ENCODE assay signal across 1 cellular context in the genomic region with DNA sequence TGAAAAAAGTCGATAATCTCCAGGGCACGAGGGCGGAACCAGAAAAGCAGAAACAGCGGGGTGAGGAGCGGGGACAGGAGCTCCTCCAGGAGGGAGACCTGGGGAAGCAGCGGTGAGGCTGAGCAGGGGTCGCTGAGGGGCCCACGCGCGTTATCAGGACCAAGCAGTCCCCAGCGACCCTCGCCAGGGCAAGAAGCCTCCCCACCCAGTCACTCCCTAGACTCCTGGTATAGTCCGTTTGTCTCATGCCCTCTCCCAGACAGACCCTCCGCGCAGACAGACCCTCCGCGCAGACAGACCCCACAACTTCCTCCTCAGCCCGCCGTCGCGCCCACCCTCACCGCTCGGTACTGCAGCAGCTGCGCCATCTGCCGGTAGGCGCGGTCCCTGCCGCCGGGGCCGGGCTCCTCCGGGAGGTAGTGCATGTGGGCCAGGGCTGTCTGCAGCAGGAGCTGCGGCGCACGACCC.
TF ChIP-seq lines count a peak whose summit lies in the region.

No MANE protein-coding gene starts in this region.

TF ChIP-seq in HepG2, 621 proteins besides CTCF, POLR2A, EP300 and RAD21 (continued from another document and continues in another):
- TF ChIP-seq, protein P1, sequence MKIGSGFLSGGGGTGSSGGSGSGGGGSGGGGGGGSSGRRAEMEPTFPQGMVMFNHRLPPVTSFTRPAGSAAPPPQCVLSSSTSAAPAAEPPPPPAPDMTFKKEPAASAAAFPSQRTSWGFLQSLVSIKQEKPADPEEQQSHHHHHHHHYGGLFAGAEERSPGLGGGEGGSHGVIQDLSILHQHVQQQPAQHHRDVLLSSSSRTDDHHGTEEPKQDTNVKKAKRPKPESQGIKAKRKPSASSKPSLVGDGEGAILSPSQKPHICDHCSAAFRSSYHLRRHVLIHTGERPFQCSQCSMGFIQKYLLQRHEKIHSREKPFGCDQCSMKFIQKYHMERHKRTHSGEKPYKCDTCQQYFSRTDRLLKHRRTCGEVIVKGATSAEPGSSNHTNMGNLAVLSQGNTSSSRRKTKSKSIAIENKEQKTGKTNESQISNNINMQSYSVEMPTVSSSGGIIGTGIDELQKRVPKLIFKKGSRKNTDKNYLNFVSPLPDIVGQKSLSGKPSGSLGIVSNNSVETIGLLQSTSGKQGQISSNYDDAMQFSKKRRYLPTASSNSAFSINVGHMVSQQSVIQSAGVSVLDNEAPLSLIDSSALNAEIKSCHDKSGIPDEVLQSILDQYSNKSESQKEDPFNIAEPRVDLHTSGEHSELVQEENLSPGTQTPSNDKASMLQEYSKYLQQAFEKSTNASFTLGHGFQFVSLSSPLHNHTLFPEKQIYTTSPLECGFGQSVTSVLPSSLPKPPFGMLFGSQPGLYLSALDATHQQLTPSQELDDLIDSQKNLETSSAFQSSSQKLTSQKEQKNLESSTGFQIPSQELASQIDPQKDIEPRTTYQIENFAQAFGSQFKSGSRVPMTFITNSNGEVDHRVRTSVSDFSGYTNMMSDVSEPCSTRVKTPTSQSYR (CRISPR knock-in tag; IDR thresholded peaks at IDR 0.05; ENCODE audit: borderline replicate concordance) = 0 out of 2 replicates have a peak, but pooled peaks have one; percentile 42
- TF ChIP-seq MIER3 (CRISPR knock-in tag; IDR thresholded peaks at IDR 0.05; ENCODE audit: borderline replicate concordance) = 0 out of 2 replicates have a peak, but pooled peaks have one; percentile 26
- TF ChIP-seq, protein P2, sequence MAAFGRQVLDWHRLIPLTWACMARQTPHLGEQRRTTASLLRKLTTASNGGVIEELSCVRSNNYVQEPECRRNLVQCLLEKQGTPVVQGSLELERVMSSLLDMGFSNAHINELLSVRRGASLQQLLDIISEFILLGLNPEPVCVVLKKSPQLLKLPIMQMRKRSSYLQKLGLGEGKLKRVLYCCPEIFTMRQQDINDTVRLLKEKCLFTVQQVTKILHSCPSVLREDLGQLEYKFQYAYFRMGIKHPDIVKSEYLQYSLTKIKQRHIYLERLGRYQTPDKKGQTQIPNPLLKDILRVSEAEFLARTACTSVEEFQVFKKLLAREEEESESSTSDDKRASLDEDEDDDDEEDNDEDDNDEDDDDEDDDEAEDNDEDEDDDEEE (CRISPR knock-in tag; IDR thresholded peaks at IDR 0.05) = peak; percentile 79; the same call in 1 of the 2 replicates
- TF ChIP-seq ZNF577 (CRISPR knock-in tag; IDR thresholded peaks at IDR 0.05; ENCODE audit: borderline replicate concordance, low read depth) = no peak
- 0 out of 4 replicates have a peak, but pooled peaks of 1 of the 2 experiments have one; percentile 40 for TF ChIP-seq KLF16 (CRISPR knock-in tag; IDR thresholded peaks at IDR 0.05)
- peak; percentile 48; the same call in 1 of the 2 replicates for TF ChIP-seq ZNF777 (CRISPR knock-in tag; IDR thresholded peaks at IDR 0.05)
- no peak for TF ChIP-seq ZNF850 (CRISPR knock-in tag; conservative IDR thresholded peaks at IDR 0.05)
- TF ChIP-seq, protein P3, sequence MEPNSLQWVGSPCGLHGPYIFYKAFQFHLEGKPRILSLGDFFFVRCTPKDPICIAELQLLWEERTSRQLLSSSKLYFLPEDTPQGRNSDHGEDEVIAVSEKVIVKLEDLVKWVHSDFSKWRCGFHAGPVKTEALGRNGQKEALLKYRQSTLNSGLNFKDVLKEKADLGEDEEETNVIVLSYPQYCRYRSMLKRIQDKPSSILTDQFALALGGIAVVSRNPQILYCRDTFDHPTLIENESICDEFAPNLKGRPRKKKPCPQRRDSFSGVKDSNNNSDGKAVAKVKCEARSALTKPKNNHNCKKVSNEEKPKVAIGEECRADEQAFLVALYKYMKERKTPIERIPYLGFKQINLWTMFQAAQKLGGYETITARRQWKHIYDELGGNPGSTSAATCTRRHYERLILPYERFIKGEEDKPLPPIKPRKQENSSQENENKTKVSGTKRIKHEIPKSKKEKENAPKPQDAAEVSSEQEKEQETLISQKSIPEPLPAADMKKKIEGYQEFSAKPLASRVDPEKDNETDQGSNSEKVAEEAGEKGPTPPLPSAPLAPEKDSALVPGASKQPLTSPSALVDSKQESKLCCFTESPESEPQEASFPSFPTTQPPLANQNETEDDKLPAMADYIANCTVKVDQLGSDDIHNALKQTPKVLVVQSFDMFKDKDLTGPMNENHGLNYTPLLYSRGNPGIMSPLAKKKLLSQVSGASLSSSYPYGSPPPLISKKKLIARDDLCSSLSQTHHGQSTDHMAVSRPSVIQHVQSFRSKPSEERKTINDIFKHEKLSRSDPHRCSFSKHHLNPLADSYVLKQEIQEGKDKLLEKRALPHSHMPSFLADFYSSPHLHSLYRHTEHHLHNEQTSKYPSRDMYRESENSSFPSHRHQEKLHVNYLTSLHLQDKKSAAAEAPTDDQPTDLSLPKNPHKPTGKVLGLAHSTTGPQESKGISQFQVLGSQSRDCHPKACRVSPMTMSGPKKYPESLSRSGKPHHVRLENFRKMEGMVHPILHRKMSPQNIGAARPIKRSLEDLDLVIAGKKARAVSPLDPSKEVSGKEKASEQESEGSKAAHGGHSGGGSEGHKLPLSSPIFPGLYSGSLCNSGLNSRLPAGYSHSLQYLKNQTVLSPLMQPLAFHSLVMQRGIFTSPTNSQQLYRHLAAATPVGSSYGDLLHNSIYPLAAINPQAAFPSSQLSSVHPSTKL (CRISPR knock-in tag; IDR thresholded peaks at IDR 0.05) = 0 out of 2 replicates have a peak, but pooled peaks have one; percentile 29
- peak; percentile 5; the same call in 1 of the 2 replicates for TF ChIP-seq ZBTB38 (CRISPR knock-in tag; IDR thresholded peaks at IDR 0.05)
- TF ChIP-seq ZNF724P (CRISPR knock-in tag; IDR thresholded peaks at IDR 0.05; ENCODE audit: borderline replicate concordance) = peak; percentile 65; the same call in 1 of the 2 replicates
- TF ChIP-seq ZNF605 (CRISPR knock-in tag; IDR thresholded peaks at IDR 0.05) = 0 out of 2 replicates have a peak, but pooled peaks have one; percentile 42
- peak; percentile 87; the same call in 1 of the 2 replicates for TF ChIP-seq ZNF776 (CRISPR knock-in tag; IDR thresholded peaks at IDR 0.05)
- 0 out of 2 replicates have a peak, but pooled peaks have one; percentile 49 for TF ChIP-seq PCBP1 (IDR thresholded peaks at IDR 0.05; ENCODE audit: borderline replicate concordance, low read depth, low read length)
- TF ChIP-seq ZBTB7B (CRISPR knock-in tag; IDR thresholded peaks at IDR 0.05) = peak; percentile 97
- TF ChIP-seq, protein P4, sequence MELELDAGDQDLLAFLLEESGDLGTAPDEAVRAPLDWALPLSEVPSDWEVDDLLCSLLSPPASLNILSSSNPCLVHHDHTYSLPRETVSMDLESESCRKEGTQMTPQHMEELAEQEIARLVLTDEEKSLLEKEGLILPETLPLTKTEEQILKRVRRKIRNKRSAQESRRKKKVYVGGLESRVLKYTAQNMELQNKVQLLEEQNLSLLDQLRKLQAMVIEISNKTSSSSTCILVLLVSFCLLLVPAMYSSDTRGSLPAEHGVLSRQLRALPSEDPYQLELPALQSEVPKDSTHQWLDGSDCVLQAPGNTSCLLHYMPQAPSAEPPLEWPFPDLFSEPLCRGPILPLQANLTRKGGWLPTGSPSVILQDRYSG (CRISPR knock-in tag; IDR thresholded peaks at IDR 0.05) = no peak
- TF ChIP-seq, protein P5, sequence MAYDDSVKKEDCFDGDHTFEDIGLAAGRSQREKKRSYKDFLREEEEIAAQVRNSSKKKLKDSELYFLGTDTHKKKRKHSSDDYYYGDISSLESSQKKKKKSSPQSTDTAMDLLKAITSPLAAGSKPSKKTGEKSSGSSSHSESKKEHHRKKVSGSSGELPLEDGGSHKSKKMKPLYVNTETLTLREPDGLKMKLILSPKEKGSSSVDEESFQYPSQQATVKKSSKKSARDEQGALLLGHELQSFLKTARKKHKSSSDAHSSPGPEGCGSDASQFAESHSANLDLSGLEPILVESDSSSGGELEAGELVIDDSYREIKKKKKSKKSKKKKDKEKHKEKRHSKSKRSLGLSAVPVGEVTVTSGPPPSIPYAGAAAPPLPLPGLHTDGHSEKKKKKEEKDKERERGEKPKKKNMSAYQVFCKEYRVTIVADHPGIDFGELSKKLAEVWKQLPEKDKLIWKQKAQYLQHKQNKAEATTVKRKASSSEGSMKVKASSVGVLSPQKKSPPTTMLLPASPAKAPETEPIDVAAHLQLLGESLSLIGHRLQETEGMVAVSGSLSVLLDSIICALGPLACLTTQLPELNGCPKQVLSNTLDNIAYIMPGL (CRISPR knock-in tag; IDR thresholded peaks at IDR 0.05; ENCODE audit: borderline replicate concordance in 1 of 2, low read depth in 1 of 2) = peak; percentile 85 to 95
- peak; percentile 70 for TF ChIP-seq HIVEP1 (CRISPR knock-in tag; IDR thresholded peaks at IDR 0.05)
- TF ChIP-seq MAZ (IDR thresholded peaks at IDR 0.05; ENCODE audit: borderline replicate concordance, low read depth, low read length) = peak; percentile 43; the same call in 1 of the 2 replicates
- no peak for TF ChIP-seq MAZ (CRISPR knock-in tag; IDR thresholded peaks at IDR 0.05; ENCODE audit: low read depth)
- no peak for TF ChIP-seq ZNF256 (CRISPR knock-in tag; conservative IDR thresholded peaks at IDR 0.05)
- peak; percentile 57 for TF ChIP-seq GATAD2A (CRISPR knock-in tag; IDR thresholded peaks at IDR 0.05)
- TF ChIP-seq MTA1 (CRISPR knock-in tag; IDR thresholded peaks at IDR 0.05; ENCODE audit: borderline replicate concordance) = peak; percentile 57; the same call in 1 of the 2 replicates
- peak; percentile 34; the same call in 1 of the 2 replicates for TF ChIP-seq ZFX (CRISPR knock-in tag; IDR thresholded peaks at IDR 0.05; ENCODE audit: low read depth)
- TF ChIP-seq, protein P6, sequence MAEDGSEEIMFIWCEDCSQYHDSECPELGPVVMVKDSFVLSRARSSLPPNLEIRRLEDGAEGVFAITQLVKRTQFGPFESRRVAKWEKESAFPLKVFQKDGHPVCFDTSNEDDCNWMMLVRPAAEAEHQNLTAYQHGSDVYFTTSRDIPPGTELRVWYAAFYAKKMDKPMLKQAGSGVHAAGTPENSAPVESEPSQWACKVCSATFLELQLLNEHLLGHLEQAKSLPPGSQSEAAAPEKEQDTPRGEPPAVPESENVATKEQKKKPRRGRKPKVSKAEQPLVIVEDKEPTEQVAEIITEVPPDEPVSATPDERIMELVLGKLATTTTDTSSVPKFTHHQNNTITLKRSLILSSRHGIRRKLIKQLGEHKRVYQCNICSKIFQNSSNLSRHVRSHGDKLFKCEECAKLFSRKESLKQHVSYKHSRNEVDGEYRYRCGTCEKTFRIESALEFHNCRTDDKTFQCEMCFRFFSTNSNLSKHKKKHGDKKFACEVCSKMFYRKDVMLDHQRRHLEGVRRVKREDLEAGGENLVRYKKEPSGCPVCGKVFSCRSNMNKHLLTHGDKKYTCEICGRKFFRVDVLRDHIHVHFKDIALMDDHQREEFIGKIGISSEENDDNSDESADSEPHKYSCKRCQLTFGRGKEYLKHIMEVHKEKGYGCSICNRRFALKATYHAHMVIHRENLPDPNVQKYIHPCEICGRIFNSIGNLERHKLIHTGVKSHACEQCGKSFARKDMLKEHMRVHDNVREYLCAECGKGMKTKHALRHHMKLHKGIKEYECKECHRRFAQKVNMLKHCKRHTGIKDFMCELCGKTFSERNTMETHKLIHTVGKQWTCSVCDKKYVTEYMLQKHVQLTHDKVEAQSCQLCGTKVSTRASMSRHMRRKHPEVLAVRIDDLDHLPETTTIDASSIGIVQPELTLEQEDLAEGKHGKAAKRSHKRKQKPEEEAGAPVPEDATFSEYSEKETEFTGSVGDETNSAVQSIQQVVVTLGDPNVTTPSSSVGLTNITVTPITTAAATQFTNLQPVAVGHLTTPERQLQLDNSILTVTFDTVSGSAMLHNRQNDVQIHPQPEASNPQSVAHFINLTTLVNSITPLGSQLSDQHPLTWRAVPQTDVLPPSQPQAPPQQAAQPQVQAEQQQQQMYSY (CRISPR knock-in tag; IDR thresholded peaks at IDR 0.05) = no peak
- TF ChIP-seq, protein P7, sequence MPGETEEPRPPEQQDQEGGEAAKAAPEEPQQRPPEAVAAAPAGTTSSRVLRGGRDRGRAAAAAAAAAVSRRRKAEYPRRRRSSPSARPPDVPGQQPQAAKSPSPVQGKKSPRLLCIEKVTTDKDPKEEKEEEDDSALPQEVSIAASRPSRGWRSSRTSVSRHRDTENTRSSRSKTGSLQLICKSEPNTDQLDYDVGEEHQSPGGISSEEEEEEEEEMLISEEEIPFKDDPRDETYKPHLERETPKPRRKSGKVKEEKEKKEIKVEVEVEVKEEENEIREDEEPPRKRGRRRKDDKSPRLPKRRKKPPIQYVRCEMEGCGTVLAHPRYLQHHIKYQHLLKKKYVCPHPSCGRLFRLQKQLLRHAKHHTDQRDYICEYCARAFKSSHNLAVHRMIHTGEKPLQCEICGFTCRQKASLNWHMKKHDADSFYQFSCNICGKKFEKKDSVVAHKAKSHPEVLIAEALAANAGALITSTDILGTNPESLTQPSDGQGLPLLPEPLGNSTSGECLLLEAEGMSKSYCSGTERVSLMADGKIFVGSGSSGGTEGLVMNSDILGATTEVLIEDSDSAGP (CRISPR knock-in tag; IDR thresholded peaks at IDR 0.05; ENCODE audit: borderline replicate concordance) = peak; percentile 30; the same call in 1 of the 2 replicates
- TF ChIP-seq HDAC2 (CRISPR knock-in tag; IDR thresholded peaks at IDR 0.05) = peak; percentile 46; the same call in 1 of the 2 replicates
- TF ChIP-seq, protein P8, sequence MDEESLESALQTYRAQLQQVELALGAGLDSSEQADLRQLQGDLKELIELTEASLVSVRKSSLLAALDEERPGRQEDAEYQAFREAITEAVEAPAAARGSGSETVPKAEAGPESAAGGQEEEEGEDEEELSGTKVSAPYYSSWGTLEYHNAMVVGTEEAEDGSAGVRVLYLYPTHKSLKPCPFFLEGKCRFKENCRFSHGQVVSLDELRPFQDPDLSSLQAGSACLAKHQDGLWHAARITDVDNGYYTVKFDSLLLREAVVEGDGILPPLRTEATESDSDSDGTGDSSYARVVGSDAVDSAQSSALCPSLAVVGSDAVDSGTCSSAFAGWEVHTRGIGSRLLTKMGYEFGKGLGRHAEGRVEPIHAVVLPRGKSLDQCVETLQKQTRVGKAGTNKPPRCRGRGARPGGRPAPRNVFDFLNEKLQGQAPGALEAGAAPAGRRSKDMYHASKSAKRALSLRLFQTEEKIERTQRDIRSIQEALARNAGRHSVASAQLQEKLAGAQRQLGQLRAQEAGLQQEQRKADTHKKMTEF (CRISPR knock-in tag; IDR thresholded peaks at IDR 0.05) = 0 out of 2 replicates have a peak, but pooled peaks have one; percentile 46
- 0 out of 2 replicates have a peak, but pooled peaks have one; percentile 17 for TF ChIP-seq TBX2 (CRISPR knock-in tag; IDR thresholded peaks at IDR 0.05; ENCODE audit: borderline replicate concordance)
- TF ChIP-seq ZFYVE20 (CRISPR knock-in tag; IDR thresholded peaks at IDR 0.05; ENCODE audit: borderline replicate concordance, low read depth) = 0 out of 2 replicates have a peak, but pooled peaks have one; percentile 7
- TF ChIP-seq MTF2 (CRISPR knock-in tag; IDR thresholded peaks at IDR 0.05; ENCODE audit: borderline replicate concordance) = no peak; the same call in 1 of the 2 replicates
- TF ChIP-seq SETDB1 (CRISPR knock-in tag; IDR thresholded peaks at IDR 0.05; ENCODE audit: borderline replicate concordance) = no peak
- TF ChIP-seq ERF (CRISPR knock-in tag; IDR thresholded peaks at IDR 0.05) = 0 out of 2 replicates have a peak, but pooled peaks have one; percentile 36
